In genomic region chr2:127153691-127154158, GRCh38 we compare ENCODE assay signal across 9 cellular contexts. TPM values are rescaled to one million over a fixed set of nuclear protein-coding genes. Genes with fewer than 3 reads are reported as not detected.
DNase-seq lines count a peak whose midpoint lies in the region; ATAC-seq and TF ChIP-seq lines count a peak whose summit lies in the region.
"Had no signal": no experiment of that assay in that cellular context is flagged by ENCODE, and none has a peak within 500 bp of the region (broad histone marks: within the 10 kb centered on the region; RNA-seq: fewer than 3 reads in every experiment).

No MANE protein-coding gene starts in this region.

- no peak; the same call in 1 of the 2 replicates for TF ChIP-seq CTCF in PC-3 (conservative IDR thresholded peaks at IDR 0.05; ENCODE audit: low read depth, low read length)
- TF ChIP-seq CTCF in omental fat pad (IDR thresholded peaks at IDR 0.05) = no peak
- no peak for TF ChIP-seq CTCF in stomach (IDR thresholded peaks at IDR 0.05)

- no peak overlapping the region for H3K4me3 ChIP-seq in PC-3 (ENCODE audit: low read length)
- H3K4me3 ChIP-seq in stomach = no peak overlapping the region

- WGBS in stomach, 5 donors = 76 to 88% (median 84%) methylated on average over 6 of the region's 6 CpGs

- intact Hi-C loops in PC-3 (cut with micrococcal nuclease) = no loop called here
- intact Hi-C loops in stomach (cut with DNase I; ENCODE audit: low total_unique reads) = no loop called here

- no peaks in the 10 kb centered on the region for H3F3A ChIP-seq in PC-3 (ENCODE audit: low read length, unreplicated experiment)

- no peaks in the 10 kb centered on the region for H4K20me1 ChIP-seq in PC-3 (ENCODE audit: low read length)

- DNase-seq in AG08396 (ENCODE audit: low spot score) (peak; percentile 83), PC-3 (peak; percentile 91), omental fat pad (ENCODE audit: low spot score) (no peak), foreskin melanocyte (no peak), stomach (no peak)
- DNase-seq: effector CD4-positive, alpha-beta T cell had no signal

- peaks cover 34% of the 10 kb centered on the region for H3K4me1 ChIP-seq in PC-3 (ENCODE audit: insufficient read depth, low read length)
- peaks cover 0 to 13% (median 5%) of the 10 kb centered on the region in 4 donors for H3K4me1 ChIP-seq in stomach

- no peaks in the 10 kb centered on the region for H3K79me2 ChIP-seq in PC-3 (ENCODE audit: low read length)

- POLR2A ChIA-PET in PC-3 (lab: Charles Lee; ENCODE audit: unreplicated experiment) = interaction anchor here (0.6 kb wide), 1 partner anchor 47 kb away, joined by 12 read pairs; the partner anchor contains the start of gene BIN1

- no peak for TF ChIP-seq POLR2A in stomach (IDR thresholded peaks at IDR 0.05)

- H3K9me3 ChIP-seq in PC-3 (ENCODE audit: low read length) (no peaks in the 10 kb centered on the region), stomach (peaks cover 0 to 5% (median 0%) of the 10 kb centered on the region in 4 donors)

- H3K9me2 ChIP-seq in PC-3 (replicated peaks; ENCODE audit: low read length) = no peaks in the 10 kb centered on the region

- peak overlapping the region; percentile 78 for H3K27ac ChIP-seq in PC-3 (ENCODE audit: low read length)
- peak overlapping the region in 1 of 5 donors; percentile 62 for H3K27ac ChIP-seq in stomach

- H2AFZ ChIP-seq in PC-3 (ENCODE audit: low read length) = peak overlapping the region; percentile 49

- H3K36me3 ChIP-seq in PC-3 (ENCODE audit: low read depth, low read length) = no peaks in the 10 kb centered on the region
- H3K36me3 ChIP-seq in stomach = no peaks in the 10 kb centered on the region

- BruUV-seq in PC-3 (replicated peaks; lab: Mats Ljungman, UMichigan) = no TSS peak

- CTCF ChIA-PET in PC-3 (lab: Charles Lee) = interaction anchor here (0.9 to 1.2 kb wide), 2 partner anchors 43 to 46 kb away, joined by 5 to 7 read pairs; no protein-coding TSS in a partner anchor

- H3K4me2 ChIP-seq in PC-3 (ENCODE audit: low read length) = peak overlapping the region; percentile 54

- ATAC-seq in PC-3 = peak; percentile 95
- ATAC-seq in esophagus mucosa = peak; percentile 71
- peak; percentile 82 for ATAC-seq in omental fat pad (ENCODE audit: low FRiP score)
- ATAC-seq in GM19452 (IDR thresholded peaks at IDR 0.05; ENCODE audit: unreplicated experiment) = no peak
- ATAC-seq in GM19463 (IDR thresholded peaks at IDR 0.05; ENCODE audit: unreplicated experiment) = no peak

- H3K9ac ChIP-seq in PC-3 (ENCODE audit: low read length) = peak overlapping the region; percentile 34; the same call in 1 of the 2 replicates

- H3K27me3 ChIP-seq in PC-3 (ENCODE audit: low read length) (no peaks in the 10 kb centered on the region), stomach (no peaks in the 10 kb centered on the region)

- no peak for TF ChIP-seq EP300 in stomach (IDR thresholded peaks at IDR 0.05)

RNA-seq across cellular contexts. Expression of gene BIN1, which starts 46.8 kb away (rescaled TPM):
- total RNA-seq in PC-3 (2014; rRNA removed) (58.9 and 77.5 TPM in 2 replicates), esophagus mucosa (4.5 TPM), omental fat pad (10 to 100 TPM; 64.2 to 78.5 (median 73.2) TPM), stomach (100 to 1,000 TPM in 1 of 5 donors, 10 to 100 TPM in 4; 39.1 to 175 (median 45.1) TPM)
- polyA plus RNA-seq in stomach = 10 to 100 TPM; 47.8 to 49.6 (median 47.8) TPM

Comparison
In these comparisons a context has a peak if more than half of its experiments do, and no peak if none do; other contexts are left out.
1. DNase-seq: peak in AG08396 (single experiment) and PC-3 (single experiment); none in omental fat pad (single experiment), foreskin melanocyte (single experiment) and stomach (single experiment).
2. ATAC-seq: peak in PC-3 (single experiment), esophagus mucosa (single experiment) and omental fat pad (single experiment); none in GM19452 (single experiment) and GM19463 (single experiment).